ENCODE assay signal across 24 cellular contexts in genomic region chr16:89355036-89355435, GRCh38.
DNase-seq lines count a peak whose midpoint lies in the region; ATAC-seq, FAIRE-seq and TF ChIP-seq lines count a peak whose summit lies in the region.
"Had no signal": no experiment of that assay in that cellular context is flagged by ENCODE, and none has a peak within 500 bp of the region (broad histone marks: within the 10 kb centered on the region; RNA-seq: fewer than 3 reads in every experiment).

No MANE protein-coding gene starts in this region.

- DNase-seq in A549 (ENCODE audit: low read depth in 1 of 2, low spot score in 1 of 2) (no peak), H7 (peak; percentile 51), osteoblast (ENCODE audit: insufficient read length, low spot score, missing footprints) (peak; percentile 58), SIG-M5 treated with dmso at 0.1 percent for 504 hours (lab: John Stamatoyannopoulos, UW; ENCODE audit: unreplicated experiment) (no peak), T-helper 9 cell (no peak), adrenal gland (no peak)
- DNase-seq: activated CD4-positive, alpha-beta T cell treated with anti-CD3 and anti-CD28 coated beads, Interleukin-2, amount 50 U/mL, for 1 hour; DMS79; effector CD4-positive, alpha-beta T cell; Kasumi-1; kidney glomerular epithelial cell; mesendoderm; NCI-H1092; NCI-H1930; NCI-H446; stimulated activated CD4-positive, alpha-beta T cell treated with anti-CD3 and anti-CD28 coated beads, Interleukin-4, amount 100 ng/mL, for 4 hours had no signal

- intact Hi-C loops in adrenal gland (cut with DNase I), result no loop called here

- WGBS in A549 (ENCODE audit: missing lambda C conversion rate), result 89% methylated on average over 16 of the region's 16 CpGs
- WGBS in adrenal gland, 4 donors, result 92 to 95% (median 93%) methylated on average over 11 to 16 of the region's 16 CpGs

- H3K27ac ChIP-seq in A549, result peak overlapping the region in 1 of 2 experiments; percentile 23; a peak in 1 of 6 replicates
- no peak overlapping the region for H3K27ac ChIP-seq in osteoblast (ENCODE audit: low read depth, low read length)
- no peak overlapping the region for H3K27ac ChIP-seq in adrenal gland
- H3K27ac ChIP-seq: SJSA1, vagina had no signal

- no peak for TF ChIP-seq POLR2A in A549 (IDR thresholded peaks at IDR 0.05; ENCODE audit: low read length)
- TF ChIP-seq POLR2A in adrenal gland (IDR thresholded peaks at IDR 0.05), result no peak

- H3K4me3 Mint-ChIP-seq in brain, result no peak overlapping the region

- H3K27me3 Mint-ChIP-seq in brain, result peaks cover 2% of the 10 kb centered on the region

- H3K9me3 Mint-ChIP-seq in brain, result no peaks in the 10 kb centered on the region

- no peak for TF ChIP-seq RAD21 in A549 (conservative IDR thresholded peaks at IDR 0.05 in 1 of 2, IDR thresholded peaks at IDR 0.05 in 1 of 2)

- POLR2A ChIA-PET in A549 (lab: Yijun Ruan, JAX), result no interaction called here

- ATAC-seq in A549 (no peak), HG03469 (IDR thresholded peaks at IDR 0.05; ENCODE audit: unreplicated experiment) (no peak)
- ATAC-seq: esophagus mucosa had no signal

- TF ChIP-seq CTCF in A549 (IDR thresholded peaks at IDR 0.05) (no peak), brain (conservative IDR thresholded peaks at IDR 0.05) (no peak), osteoblast (IDR thresholded peaks at IDR 0.05; ENCODE audit: extremely low read depth, low read depth, low read length) (no peak), adrenal gland (IDR thresholded peaks at IDR 0.05) (no peak)

- H3K36me3 Mint-ChIP-seq in brain, result peaks cover 36% of the 10 kb centered on the region

- H2AFZ ChIP-seq in osteoblast (ENCODE audit: low read length), result no peak overlapping the region

- no peaks in the 10 kb centered on the region for H3K36me3 ChIP-seq in H7 (replicated peaks; ENCODE audit: control insufficient read depth, insufficient read depth, low read length)
- peaks cover 18% of the 10 kb centered on the region for H3K36me3 ChIP-seq in osteoblast (ENCODE audit: insufficient read depth, low read length)
- H3K36me3 ChIP-seq in adrenal gland (replicated peaks in 1 of 2), result no peaks in the 10 kb centered on the region
- H3K36me3 ChIP-seq: vagina had no signal

- H4K20me1 ChIP-seq in osteoblast (ENCODE audit: insufficient read depth, low read length), result peaks cover 89% of the 10 kb centered on the region

- CTCF ChIA-PET in A549 (lab: Yijun Ruan, JAX), result interaction anchor here (0.6 to 1.0 kb wide), 2 partner anchors 29 to 110 kb away, joined by 3 to 4 read pairs; no protein-coding TSS in a partner anchor

- H3K9me3 ChIP-seq in A549 (no peaks in the 10 kb centered on the region), osteoblast (ENCODE audit: low read depth, low read length) (no peaks in the 10 kb centered on the region), adrenal gland (replicated peaks in 1 of 3) (no peaks in the 10 kb centered on the region)
- H3K9me3 ChIP-seq: SJSA1, vagina had no signal

- FAIRE-seq in A549 (lab: Jason Lieb, UNC), result no peak
- FAIRE-seq: frontal cortex, GM12891, H1 had no signal

- H3K4me1 Mint-ChIP-seq in brain, result peaks cover 96% of the 10 kb centered on the region

- H3K27me3 ChIP-seq in H7 (ENCODE audit: control insufficient read depth, insufficient read depth, low read length) (no peaks in the 10 kb centered on the region), osteoblast (ENCODE audit: insufficient read depth, low read length) (no peaks in the 10 kb centered on the region), adrenal gland (no peaks in the 10 kb centered on the region)
- H3K27me3 ChIP-seq: SJSA1, vagina had no signal

- H3K4me1 ChIP-seq in A549 (peaks cover 63% of the 10 kb centered on the region), osteoblast (ENCODE audit: insufficient read depth, low read length) (no peaks in the 10 kb centered on the region), adrenal gland (replicated peaks in 1 of 2) (peaks cover 23 to 63% of the 10 kb centered on the region in 2 donors)
- H3K4me1 ChIP-seq: SJSA1 had no signal

- H3K4me3 ChIP-seq in A549 (no peak overlapping the region), H7 (ENCODE audit: insufficient read depth, low read depth, low read length) (no peak overlapping the region), osteoblast (ENCODE audit: insufficient read depth, low read length) (no peak overlapping the region), adrenal gland (no peak overlapping the region)
- H3K4me3 ChIP-seq: SJSA1, vagina had no signal

- peak overlapping the region in 3 of 5 experiments; percentile 74 to 97 (median 80) for H3K27ac Mint-ChIP-seq in brain

- peak overlapping the region; percentile 59 for H3K4me2 ChIP-seq in A549
- no peak overlapping the region for H3K4me2 ChIP-seq in osteoblast (ENCODE audit: insufficient read depth, low read length)

- no peak for TF ChIP-seq EP300 in A549 (IDR thresholded peaks at IDR 0.05)

- peaks cover 97% of the 10 kb centered on the region for H3K79me2 ChIP-seq in osteoblast (ENCODE audit: insufficient read depth, low read length)

TF ChIP-seq in A549, 52 proteins besides CTCF, POLR2A, EP300 and RAD21:
- no peak for TF ChIP-seq FOSB (CRISPR knock-in tag; IDR thresholded peaks at IDR 0.05)
- no peak for TF ChIP-seq CHD4 (IDR thresholded peaks at IDR 0.05; ENCODE audit: borderline replicate concordance)
- no peak for TF ChIP-seq HOXB5 (CRISPR knock-in tag; IDR thresholded peaks at IDR 0.05)
- TF ChIP-seq NPAS2 (CRISPR knock-in tag; IDR thresholded peaks at IDR 0.05; ENCODE audit: borderline replicate concordance), result no peak
- no peak for TF ChIP-seq KDM1A (IDR thresholded peaks at IDR 0.05; ENCODE audit: low read depth)
TF ChIP-seq in A549: peak in this region for 0.

Comparison
In these comparisons a context has a peak if more than half of its experiments do, and no peak if none do; other contexts are left out.
1. DNase-seq: peak in H7 (single experiment) and osteoblast (single experiment); none in A549 (0 of 2), SIG-M5 treated with dmso at 0.1 percent for 504 hours (single experiment), T-helper 9 cell (single experiment) and adrenal gland (0 of 7).